8 cellular contexts compared by ENCODE assay signal in the genomic region with DNA sequence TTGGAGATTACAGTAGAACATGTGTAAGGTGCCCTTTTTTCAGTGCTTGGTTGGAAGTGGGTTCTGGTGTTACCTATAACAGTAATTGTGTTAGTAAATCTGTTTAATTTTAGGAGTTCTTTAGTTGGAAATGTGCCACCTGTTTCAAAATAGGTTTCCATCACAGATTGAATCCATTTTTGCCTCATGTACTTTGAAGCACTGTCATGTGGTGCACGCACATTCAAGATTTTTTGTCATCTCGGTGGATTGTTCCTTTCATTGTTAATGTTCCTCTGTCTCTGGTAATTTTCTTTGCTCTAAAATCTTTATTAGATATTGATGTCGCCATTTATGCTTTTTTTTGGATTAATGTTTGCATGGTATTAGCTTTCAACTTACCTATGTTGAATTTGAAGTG. TPM values are rescaled to one million over a fixed set of nuclear protein-coding genes. Genes with fewer than 3 reads are reported as not detected.
A peak's percentile ranks its signal among the peaks of the same experiment; 100 is the strongest.
DNase-seq lines count a peak whose midpoint lies in the region; ATAC-seq and TF ChIP-seq lines count a peak whose summit lies in the region.

No MANE protein-coding gene starts in this region.

- H3K27me3 ChIP-seq in DOHH2 (ENCODE audit: control insufficient read depth, low read length) (no peaks in the 10 kb centered on the region), MM.1S (replicated peaks; ENCODE audit: insufficient read depth, low read length) (no peaks in the 10 kb centered on the region), dorsolateral prefrontal cortex (no peaks in the 10 kb centered on the region), neuron (ENCODE audit: insufficient read depth, low read length) (no peaks in the 10 kb centered on the region)

- no peak for ATAC-seq in HG03025 (IDR thresholded peaks at IDR 0.05; ENCODE audit: low FRiP score, unreplicated experiment)

- H3K9me2 ChIP-seq in DOHH2 (replicated peaks; ENCODE audit: control insufficient read depth, low read length) (no peaks in the 10 kb centered on the region), MM.1S (replicated peaks; ENCODE audit: insufficient read depth, low read length) (no peaks in the 10 kb centered on the region)

- H3K4me2 ChIP-seq in DOHH2 (ENCODE audit: low read length) (peak overlapping the region; percentile 84), MM.1S (ENCODE audit: low read depth, low read length) (peak overlapping the region; percentile 65; the same call in 1 of the 2 replicates)

- peaks cover 8% of the 10 kb centered on the region for H3F3A ChIP-seq in DOHH2 (ENCODE audit: control insufficient read depth, insufficient read depth)
- H3F3A ChIP-seq in MM.1S (ENCODE audit: insufficient read depth, low read length) = peaks cover 11% of the 10 kb centered on the region

- intact Hi-C loops in dorsolateral prefrontal cortex (cut with DNase I) = loop anchor here in 1 of 2 donors (5.0 kb wide), 1 partner anchor 302 kb away; no protein-coding TSS in a partner anchor

- peaks cover 21% of the 10 kb centered on the region for H3K4me1 ChIP-seq in DOHH2 (ENCODE audit: control insufficient read depth, low read length)
- H3K4me1 ChIP-seq in MM.1S (ENCODE audit: low read length) = 0 out of 2 replicates have a peak, but pooled peaks cover 6% of the 10 kb centered on the region
- peaks cover 5% of the 10 kb centered on the region for H3K4me1 ChIP-seq in neuron (ENCODE audit: insufficient read depth, low read length)

- H2AFZ ChIP-seq in MM.1S (ENCODE audit: low read length) = no peak overlapping the region
- H2AFZ ChIP-seq in neuron (ENCODE audit: low read depth, low read length) = no peak overlapping the region

- no peak for TF ChIP-seq CTCF in DOHH2 (IDR thresholded peaks at IDR 0.05; ENCODE audit: low read depth, low read length, poor library complexity, severe bottlenecking)
- TF ChIP-seq CTCF in MM.1S (IDR thresholded peaks at IDR 0.05; ENCODE audit: low read length) = no peak
- no peak for TF ChIP-seq CTCF in dorsolateral prefrontal cortex (IDR thresholded peaks at IDR 0.05 in 54 of 56, conservative IDR thresholded peaks at IDR 0.05 in 2 of 56; ENCODE audit: low read depth in 1 of 56, partially characterized antibody in 56 of 56)

- H3K9ac ChIP-seq in MM.1S (ENCODE audit: low read length) = peak overlapping the region; percentile 94; the same call in 1 of the 2 replicates

- H3K27ac ChIP-seq in DOHH2 (ENCODE audit: low read depth, low read length) (no peak overlapping the region), MM.1S (ENCODE audit: low read length) (no peak overlapping the region), dorsolateral prefrontal cortex (no peak overlapping the region)

- H3K79me2 ChIP-seq in DOHH2 (ENCODE audit: control insufficient read depth, low read length) (peaks cover 59% of the 10 kb centered on the region), MM.1S (ENCODE audit: low read length) (peaks cover 51% of the 10 kb centered on the region)

- DNase-seq in MM.1S (no peak), dorsolateral prefrontal cortex (no peak), SHP77 (lab: John Stamatoyannopoulos, UW) (no peak), kidney glomerular epithelial cell (lab: John Stamatoyannopoulos, UW) (no peak), HuH-7 (ENCODE audit: low spot score) (no peak)

- H3K36me3 ChIP-seq in DOHH2 (ENCODE audit: control insufficient read depth, low read length) = peaks cover 5% of the 10 kb centered on the region; the same call in 1 of the 2 replicates
- no peaks in the 10 kb centered on the region for H3K36me3 ChIP-seq in MM.1S (replicated peaks; ENCODE audit: insufficient read depth, low read length)
- peaks cover 7% of the 10 kb centered on the region for H3K36me3 ChIP-seq in neuron (ENCODE audit: insufficient read depth, low read length)

- H3K9me3 ChIP-seq in DOHH2 (ENCODE audit: control insufficient read depth, insufficient read depth, low read length) (peaks cover 9% of the 10 kb centered on the region; the same call in 1 of the 2 replicates), MM.1S (replicated peaks; ENCODE audit: insufficient read depth, low read length) (no peaks in the 10 kb centered on the region), neuron (ENCODE audit: low read length) (peaks cover 9% of the 10 kb centered on the region)

- peak overlapping the region; percentile 83 for H3K4me3 ChIP-seq in DOHH2 (ENCODE audit: low read length)
- peak overlapping the region; percentile 81 for H3K4me3 ChIP-seq in MM.1S (ENCODE audit: low read length)
- H3K4me3 ChIP-seq in dorsolateral prefrontal cortex = peak overlapping the region in 57 of 59 donors; percentile 48 to 100 (median 97)
- peak overlapping the region; percentile 96 for H3K4me3 ChIP-seq in neuron (ENCODE audit: low read length)

- H4K20me1 ChIP-seq in DOHH2 (ENCODE audit: control insufficient read depth, insufficient read depth, low read depth, low read length) (no peaks in the 10 kb centered on the region), MM.1S (ENCODE audit: insufficient read depth, low read length) (no peaks in the 10 kb centered on the region)

RNA-seq across cellular contexts. Expression of a gene that starts 1.3 kb away (rescaled TPM):
- 100 to 1,000 TPM in 52 of 120 experiments, 10 to 100 TPM in 68; 67.5 to 145 (median 97.7) TPM for total RNA-seq in dorsolateral prefrontal cortex
